Comparison of ENCODE assay signal across 1 cellular context in genomic region chr15:86317379-86317745, GRCh38.
TF ChIP-seq lines count a peak whose summit lies in the region.

No MANE protein-coding gene starts in this region.

TF ChIP-seq in GM23338, 12 proteins besides CTCF, POLR2A, EP300 and RAD21 (continued from another document):
- TF ChIP-seq ZNF462 (CRISPR knock-in tag; IDR thresholded peaks at IDR 0.05), result no peak
- TF ChIP-seq STAT1 (IDR thresholded peaks at IDR 0.05; ENCODE audit: unreplicated experiment), result no peak
- no peak for TF ChIP-seq CREB1 (CRISPR knock-in tag; IDR thresholded peaks at IDR 0.05; ENCODE audit: low read depth)
